Comparison of ENCODE assay signal across 1 cellular context in the genomic region with DNA sequence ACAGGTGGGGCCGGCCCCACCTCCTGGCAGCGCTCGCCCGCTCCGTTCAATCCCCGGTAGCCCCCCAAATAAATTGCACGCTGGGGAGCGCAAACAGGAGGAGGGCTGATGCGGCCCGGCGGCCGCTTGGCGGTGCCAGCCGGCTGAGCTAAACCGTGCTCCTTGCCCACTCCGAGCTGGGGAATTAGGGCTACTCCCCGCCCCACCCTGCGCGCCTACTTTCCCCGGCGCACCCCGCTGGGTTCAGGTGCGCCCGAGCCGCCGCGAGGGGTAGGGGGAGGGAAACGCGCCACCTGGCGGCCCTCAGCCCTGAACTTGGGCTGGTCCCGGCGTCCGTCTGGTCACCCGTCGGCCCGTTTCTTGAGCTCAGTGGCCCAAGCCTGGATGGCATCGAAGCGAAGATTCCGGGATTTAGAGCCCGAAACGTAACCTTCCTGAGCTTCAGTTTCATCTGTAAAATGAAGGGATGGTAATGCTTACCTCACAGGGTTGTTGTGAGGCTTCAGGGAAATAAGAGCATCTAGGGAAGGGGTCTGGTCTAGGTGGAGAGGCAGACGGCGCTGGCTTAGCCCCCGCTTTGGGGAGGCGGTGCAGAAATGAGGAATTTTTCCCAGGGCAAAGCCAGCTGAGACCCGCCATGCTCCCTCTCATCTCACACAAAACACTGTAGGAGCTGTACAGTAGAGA.
TF ChIP-seq lines count a peak whose summit lies in the region.

No MANE protein-coding gene starts in this region.

TF ChIP-seq in HepG2, 621 proteins besides CTCF, POLR2A, EP300 and RAD21 (continued from another document and continues in another):
- TF ChIP-seq, protein P1, sequence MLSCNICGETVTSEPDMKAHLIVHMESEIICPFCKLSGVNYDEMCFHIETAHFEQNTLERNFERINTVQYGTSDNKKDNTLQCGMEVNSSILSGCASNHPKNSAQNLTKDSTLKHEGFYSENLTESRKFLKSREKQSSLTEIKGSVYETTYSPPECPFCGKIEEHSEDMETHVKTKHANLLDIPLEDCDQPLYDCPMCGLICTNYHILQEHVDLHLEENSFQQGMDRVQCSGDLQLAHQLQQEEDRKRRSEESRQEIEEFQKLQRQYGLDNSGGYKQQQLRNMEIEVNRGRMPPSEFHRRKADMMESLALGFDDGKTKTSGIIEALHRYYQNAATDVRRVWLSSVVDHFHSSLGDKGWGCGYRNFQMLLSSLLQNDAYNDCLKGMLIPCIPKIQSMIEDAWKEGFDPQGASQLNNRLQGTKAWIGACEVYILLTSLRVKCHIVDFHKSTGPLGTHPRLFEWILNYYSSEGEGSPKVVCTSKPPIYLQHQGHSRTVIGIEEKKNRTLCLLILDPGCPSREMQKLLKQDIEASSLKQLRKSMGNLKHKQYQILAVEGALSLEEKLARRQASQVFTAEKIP (CRISPR knock-in tag; IDR thresholded peaks at IDR 0.05; ENCODE audit: borderline replicate concordance): no peak
- TF ChIP-seq, protein P2, sequence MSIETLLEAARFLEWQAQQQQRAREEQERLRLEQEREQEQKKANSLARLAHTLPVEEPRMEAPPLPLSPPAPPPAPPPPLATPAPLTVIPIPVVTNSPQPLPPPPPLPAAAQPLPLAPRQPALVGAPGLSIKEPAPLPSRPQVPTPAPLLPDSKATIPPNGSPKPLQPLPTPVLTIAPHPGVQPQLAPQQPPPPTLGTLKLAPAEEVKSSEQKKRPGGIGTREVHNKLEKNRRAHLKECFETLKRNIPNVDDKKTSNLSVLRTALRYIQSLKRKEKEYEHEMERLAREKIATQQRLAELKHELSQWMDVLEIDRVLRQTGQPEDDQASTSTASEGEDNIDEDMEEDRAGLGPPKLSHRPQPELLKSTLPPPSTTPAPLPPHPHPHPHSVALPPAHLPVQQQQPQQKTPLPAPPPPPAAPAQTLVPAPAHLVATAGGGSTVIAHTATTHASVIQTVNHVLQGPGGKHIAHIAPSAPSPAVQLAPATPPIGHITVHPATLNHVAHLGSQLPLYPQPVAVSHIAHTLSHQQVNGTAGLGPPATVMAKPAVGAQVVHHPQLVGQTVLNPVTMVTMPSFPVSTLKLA (IDR thresholded peaks at IDR 0.05): no peak
- TF ChIP-seq ZNF343 (CRISPR knock-in tag; IDR thresholded peaks at IDR 0.05) (no peak), SIX4 (CRISPR knock-in tag; IDR thresholded peaks at IDR 0.05) (no peak), SPEN (CRISPR knock-in tag; IDR thresholded peaks at IDR 0.05; ENCODE audit: low read depth) (peak; percentile 34; the same call in 1 of the 2 replicates), PHF21A (CRISPR knock-in tag; IDR thresholded peaks at IDR 0.05) (0 out of 2 replicates have a peak, but pooled peaks have one; percentile 18), MYNN (CRISPR knock-in tag; IDR thresholded peaks at IDR 0.05; ENCODE audit: low read depth) (no peak), TCF12 (IDR thresholded peaks at IDR 0.05) (no peak), TCF12 (CRISPR knock-in tag; IDR thresholded peaks at IDR 0.05) (no peak), ZNF792 (CRISPR knock-in tag; IDR thresholded peaks at IDR 0.05) (no peak), DNMT1 (CRISPR knock-in tag; IDR thresholded peaks at IDR 0.05) (no peak), REL (CRISPR knock-in tag; conservative IDR thresholded peaks at IDR 0.05) (no peak), ZNF672 (CRISPR knock-in tag; IDR thresholded peaks at IDR 0.05) (no peak), RBM22 (optimal IDR thresholded peaks at IDR 0.05; ENCODE audit: low read length) (no peak), ASH2L (IDR thresholded peaks at IDR 0.05; ENCODE audit: insufficient read length, low read depth, low read length) (peak; percentile 37), PHF5A (CRISPR knock-in tag; IDR thresholded peaks at IDR 0.05; ENCODE audit: low read depth, unreplicated experiment) (no peak), NFE2 (CRISPR knock-in tag; IDR thresholded peaks at IDR 0.05) (no peak), SNRNP70 (IDR thresholded peaks at IDR 0.05; ENCODE audit: low read depth, low read length) (no peak), CC2D1A (CRISPR knock-in tag; IDR thresholded peaks at IDR 0.05) (no peak), GTF2F1 (IDR thresholded peaks at IDR 0.05; ENCODE audit: low read length) (no peak), RNF2 (conservative IDR thresholded peaks at IDR 0.05; ENCODE audit: low read depth) (no peak), RFX1 (IDR thresholded peaks at IDR 0.05) (no peak), PCBP2 (optimal IDR thresholded peaks at IDR 0.05; ENCODE audit: low read depth, low read length, poor library complexity, severe bottlenecking) (no peak), YEATS2 (CRISPR knock-in tag; IDR thresholded peaks at IDR 0.05; ENCODE audit: borderline replicate concordance) (no peak), CBX5 (CRISPR knock-in tag; IDR thresholded peaks at IDR 0.05; ENCODE audit: borderline replicate concordance) (no peak), ZNF143 (CRISPR knock-in tag; IDR thresholded peaks at IDR 0.05) (peak; percentile 40; the same call in 1 of the 2 replicates), ZNF558 (CRISPR knock-in tag; IDR thresholded peaks at IDR 0.05; ENCODE audit: borderline replicate concordance) (no peak), NR2C2 (CRISPR knock-in tag; IDR thresholded peaks at IDR 0.05; ENCODE audit: borderline replicate concordance) (no peak), REPIN1 (CRISPR knock-in tag; IDR thresholded peaks at IDR 0.05; ENCODE audit: borderline replicate concordance, low read depth) (peak; percentile 51; the same call in 1 of the 2 replicates), ZNF124 (CRISPR knock-in tag; IDR thresholded peaks at IDR 0.05) (peak; percentile 75; the same call in 1 of the 2 replicates)
- TF ChIP-seq, protein P3, sequence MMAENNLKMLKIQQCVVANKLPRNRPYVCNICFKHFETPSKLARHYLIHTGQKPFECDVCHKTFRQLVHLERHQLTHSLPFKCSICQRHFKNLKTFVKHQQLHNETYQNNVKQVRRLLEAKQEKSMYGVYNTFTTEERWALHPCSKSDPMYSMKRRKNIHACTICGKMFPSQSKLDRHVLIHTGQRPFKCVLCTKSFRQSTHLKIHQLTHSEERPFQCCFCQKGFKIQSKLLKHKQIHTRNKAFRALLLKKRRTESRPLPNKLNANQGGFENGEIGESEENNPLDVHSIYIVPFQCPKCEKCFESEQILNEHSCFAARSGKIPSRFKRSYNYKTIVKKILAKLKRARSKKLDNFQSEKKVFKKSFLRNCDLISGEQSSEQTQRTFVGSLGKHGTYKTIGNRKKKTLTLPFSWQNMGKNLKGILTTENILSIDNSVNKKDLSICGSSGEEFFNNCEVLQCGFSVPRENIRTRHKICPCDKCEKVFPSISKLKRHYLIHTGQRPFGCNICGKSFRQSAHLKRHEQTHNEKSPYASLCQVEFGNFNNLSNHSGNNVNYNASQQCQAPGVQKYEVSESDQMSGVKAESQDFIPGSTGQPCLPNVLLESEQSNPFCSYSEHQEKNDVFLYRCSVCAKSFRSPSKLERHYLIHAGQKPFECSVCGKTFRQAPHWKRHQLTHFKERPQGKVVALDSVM (CRISPR knock-in tag; IDR thresholded peaks at IDR 0.05): no peak
- TF ChIP-seq, protein P4, sequence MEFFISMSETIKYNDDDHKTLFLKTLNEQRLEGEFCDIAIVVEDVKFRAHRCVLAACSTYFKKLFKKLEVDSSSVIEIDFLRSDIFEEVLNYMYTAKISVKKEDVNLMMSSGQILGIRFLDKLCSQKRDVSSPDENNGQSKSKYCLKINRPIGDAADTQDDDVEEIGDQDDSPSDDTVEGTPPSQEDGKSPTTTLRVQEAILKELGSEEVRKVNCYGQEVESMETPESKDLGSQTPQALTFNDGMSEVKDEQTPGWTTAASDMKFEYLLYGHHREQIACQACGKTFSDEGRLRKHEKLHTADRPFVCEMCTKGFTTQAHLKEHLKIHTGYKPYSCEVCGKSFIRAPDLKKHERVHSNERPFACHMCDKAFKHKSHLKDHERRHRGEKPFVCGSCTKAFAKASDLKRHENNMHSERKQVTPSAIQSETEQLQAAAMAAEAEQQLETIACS (CRISPR knock-in tag; IDR thresholded peaks at IDR 0.05): peak; percentile 55
- TF ChIP-seq, protein P5, sequence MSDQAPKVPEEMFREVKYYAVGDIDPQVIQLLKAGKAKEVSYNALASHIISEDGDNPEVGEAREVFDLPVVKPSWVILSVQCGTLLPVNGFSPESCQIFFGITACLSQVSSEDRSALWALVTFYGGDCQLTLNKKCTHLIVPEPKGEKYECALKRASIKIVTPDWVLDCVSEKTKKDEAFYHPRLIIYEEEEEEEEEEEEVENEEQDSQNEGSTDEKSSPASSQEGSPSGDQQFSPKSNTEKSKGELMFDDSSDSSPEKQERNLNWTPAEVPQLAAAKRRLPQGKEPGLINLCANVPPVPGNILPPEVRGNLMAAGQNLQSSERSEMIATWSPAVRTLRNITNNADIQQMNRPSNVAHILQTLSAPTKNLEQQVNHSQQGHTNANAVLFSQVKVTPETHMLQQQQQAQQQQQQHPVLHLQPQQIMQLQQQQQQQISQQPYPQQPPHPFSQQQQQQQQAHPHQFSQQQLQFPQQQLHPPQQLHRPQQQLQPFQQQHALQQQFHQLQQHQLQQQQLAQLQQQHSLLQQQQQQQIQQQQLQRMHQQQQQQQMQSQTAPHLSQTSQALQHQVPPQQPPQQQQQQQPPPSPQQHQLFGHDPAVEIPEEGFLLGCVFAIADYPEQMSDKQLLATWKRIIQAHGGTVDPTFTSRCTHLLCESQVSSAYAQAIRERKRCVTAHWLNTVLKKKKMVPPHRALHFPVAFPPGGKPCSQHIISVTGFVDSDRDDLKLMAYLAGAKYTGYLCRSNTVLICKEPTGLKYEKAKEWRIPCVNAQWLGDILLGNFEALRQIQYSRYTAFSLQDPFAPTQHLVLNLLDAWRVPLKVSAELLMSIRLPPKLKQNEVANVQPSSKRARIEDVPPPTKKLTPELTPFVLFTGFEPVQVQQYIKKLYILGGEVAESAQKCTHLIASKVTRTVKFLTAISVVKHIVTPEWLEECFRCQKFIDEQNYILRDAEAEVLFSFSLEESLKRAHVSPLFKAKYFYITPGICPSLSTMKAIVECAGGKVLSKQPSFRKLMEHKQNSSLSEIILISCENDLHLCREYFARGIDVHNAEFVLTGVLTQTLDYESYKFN (CRISPR knock-in tag; conservative IDR thresholded peaks at IDR 0.05): no peak; the same call in 1 of the 2 replicates
- TF ChIP-seq, protein P6, sequence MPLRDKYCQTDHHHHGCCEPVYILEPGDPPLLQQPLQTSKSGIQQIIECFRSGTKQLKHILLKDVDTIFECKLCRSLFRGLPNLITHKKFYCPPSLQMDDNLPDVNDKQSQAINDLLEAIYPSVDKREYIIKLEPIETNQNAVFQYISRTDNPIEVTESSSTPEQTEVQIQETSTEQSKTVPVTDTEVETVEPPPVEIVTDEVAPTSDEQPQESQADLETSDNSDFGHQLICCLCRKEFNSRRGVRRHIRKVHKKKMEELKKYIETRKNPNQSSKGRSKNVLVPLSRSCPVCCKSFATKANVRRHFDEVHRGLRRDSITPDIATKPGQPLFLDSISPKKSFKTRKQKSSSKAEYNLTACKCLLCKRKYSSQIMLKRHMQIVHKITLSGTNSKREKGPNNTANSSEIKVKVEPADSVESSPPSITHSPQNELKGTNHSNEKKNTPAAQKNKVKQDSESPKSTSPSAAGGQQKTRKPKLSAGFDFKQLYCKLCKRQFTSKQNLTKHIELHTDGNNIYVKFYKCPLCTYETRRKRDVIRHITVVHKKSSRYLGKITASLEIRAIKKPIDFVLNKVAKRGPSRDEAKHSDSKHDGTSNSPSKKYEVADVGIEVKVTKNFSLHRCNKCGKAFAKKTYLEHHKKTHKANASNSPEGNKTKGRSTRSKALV (CRISPR knock-in tag; IDR thresholded peaks at IDR 0.05): peak; percentile 98
- TF ChIP-seq, protein P7, sequence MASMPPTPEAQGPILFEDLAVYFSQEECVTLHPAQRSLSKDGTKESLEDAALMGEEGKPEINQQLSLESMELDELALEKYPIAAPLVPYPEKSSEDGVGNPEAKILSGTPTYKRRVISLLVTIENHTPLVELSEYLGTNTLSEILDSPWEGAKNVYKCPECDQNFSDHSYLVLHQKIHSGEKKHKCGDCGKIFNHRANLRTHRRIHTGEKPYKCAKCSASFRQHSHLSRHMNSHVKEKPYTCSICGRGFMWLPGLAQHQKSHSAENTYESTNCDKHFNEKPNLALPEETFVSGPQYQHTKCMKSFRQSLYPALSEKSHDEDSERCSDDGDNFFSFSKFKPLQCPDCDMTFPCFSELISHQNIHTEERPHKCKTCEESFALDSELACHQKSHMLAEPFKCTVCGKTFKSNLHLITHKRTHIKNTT (CRISPR knock-in tag; IDR thresholded peaks at IDR 0.05): no peak
- TF ChIP-seq, protein P8, sequence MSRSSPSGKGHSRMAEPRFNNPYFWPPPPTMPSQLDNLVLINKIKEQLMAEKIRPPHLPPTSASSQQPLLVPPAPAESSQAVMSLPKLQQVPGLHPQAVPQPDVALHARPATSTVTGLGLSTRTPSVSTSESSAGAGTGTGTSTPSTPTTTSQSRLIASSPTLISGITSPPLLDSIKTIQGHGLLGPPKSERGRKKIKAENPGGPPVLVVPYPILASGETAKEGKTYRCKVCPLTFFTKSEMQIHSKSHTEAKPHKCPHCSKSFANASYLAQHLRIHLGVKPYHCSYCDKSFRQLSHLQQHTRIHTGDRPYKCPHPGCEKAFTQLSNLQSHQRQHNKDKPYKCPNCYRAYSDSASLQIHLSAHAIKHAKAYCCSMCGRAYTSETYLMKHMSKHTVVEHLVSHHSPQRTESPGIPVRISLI (CRISPR knock-in tag; IDR thresholded peaks at IDR 0.05; ENCODE audit: borderline replicate concordance): no peak
- TF ChIP-seq, protein P9, sequence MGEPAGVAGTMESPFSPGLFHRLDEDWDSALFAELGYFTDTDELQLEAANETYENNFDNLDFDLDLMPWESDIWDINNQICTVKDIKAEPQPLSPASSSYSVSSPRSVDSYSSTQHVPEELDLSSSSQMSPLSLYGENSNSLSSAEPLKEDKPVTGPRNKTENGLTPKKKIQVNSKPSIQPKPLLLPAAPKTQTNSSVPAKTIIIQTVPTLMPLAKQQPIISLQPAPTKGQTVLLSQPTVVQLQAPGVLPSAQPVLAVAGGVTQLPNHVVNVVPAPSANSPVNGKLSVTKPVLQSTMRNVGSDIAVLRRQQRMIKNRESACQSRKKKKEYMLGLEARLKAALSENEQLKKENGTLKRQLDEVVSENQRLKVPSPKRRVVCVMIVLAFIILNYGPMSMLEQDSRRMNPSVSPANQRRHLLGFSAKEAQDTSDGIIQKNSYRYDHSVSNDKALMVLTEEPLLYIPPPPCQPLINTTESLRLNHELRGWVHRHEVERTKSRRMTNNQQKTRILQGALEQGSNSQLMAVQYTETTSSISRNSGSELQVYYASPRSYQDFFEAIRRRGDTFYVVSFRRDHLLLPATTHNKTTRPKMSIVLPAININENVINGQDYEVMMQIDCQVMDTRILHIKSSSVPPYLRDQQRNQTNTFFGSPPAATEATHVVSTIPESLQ (CRISPR knock-in tag; conservative IDR thresholded peaks at IDR 0.05): no peak
